18 cellular contexts compared by ENCODE assay signal in genomic region chr7:37067961-37068536, GRCh38.
DNase-seq lines count a peak whose midpoint lies in the region; ATAC-seq and TF ChIP-seq lines count a peak whose summit lies in the region.
"Had no signal": no experiment of that assay in that cellular context is flagged by ENCODE, and none has a peak within 500 bp of the region (broad histone marks: within the 10 kb centered on the region; RNA-seq: fewer than 3 reads in every experiment).

No MANE protein-coding gene starts in this region.

- H2BK5ac ChIP-seq in IMR-90 (ENCODE audit: low read depth, low read length, poor library complexity, severe bottlenecking): no peak overlapping the region

- no peak overlapping the region for H3K23ac ChIP-seq in IMR-90 (ENCODE audit: low read depth, low read length)

- CTCF ChIA-PET in IMR-90 (lab: Yijun Ruan, JAX): interaction anchor here (1.6 kb wide), 1 partner anchor 101 kb away, joined by 4 read pairs; no protein-coding TSS in a partner anchor

- no peak for TF ChIP-seq CTCF in IMR-90 (conservative IDR thresholded peaks at IDR 0.05; ENCODE audit: low read depth, low read length)
- no peak for TF ChIP-seq CTCF in glutamatergic neuron (IDR thresholded peaks at IDR 0.05; ENCODE audit: partially characterized antibody, unreplicated experiment)
- TF ChIP-seq CTCF in foreskin keratinocyte (conservative IDR thresholded peaks at IDR 0.05): no peak
- no peak for TF ChIP-seq CTCF in ascending aorta (IDR thresholded peaks at IDR 0.05)

- H2AK9ac ChIP-seq in IMR-90 (replicated peaks; ENCODE audit: low read depth, low read length, poor library complexity): no peak overlapping the region

- no peak overlapping the region for H3K14ac ChIP-seq in IMR-90 (replicated peaks; ENCODE audit: low read depth, low read length)

- H3K36me3 Mint-ChIP-seq in glutamatergic neuron (ENCODE audit: unreplicated experiment): no peaks in the 10 kb centered on the region
- H3K36me3 Mint-ChIP-seq: brain, mesothelial cell of epicardium had no signal

- BruUV-seq in IMR-90 (replicated peaks; lab: Mats Ljungman, UMichigan): no TSS peak

- H4K20me1 ChIP-seq in IMR-90 (ENCODE audit: insufficient read depth, low read length): no peaks in the 10 kb centered on the region

- H2AFZ ChIP-seq in IMR-90 (replicated peaks; ENCODE audit: low read length, poor library complexity): no peak overlapping the region
- H2AFZ ChIP-seq: neural progenitor cell had no signal

- H3K27me3 Mint-ChIP-seq in glutamatergic neuron (ENCODE audit: unreplicated experiment): no peaks in the 10 kb centered on the region
- H3K27me3 Mint-ChIP-seq: activated CD4-positive, alpha-beta T cell treated with anti-CD3 and anti-CD28 coated beads, Interleukin-2, amount 10 ng/mL, durations not matched to agents 24 days and 14 days; activated naive CD4-positive, alpha-beta T cell treated with anti-CD3 and anti-CD28 coated beads, Interleukin-2, amount 50 U/mL, for 24 hours; B cell had no signal

- DNase-seq in DMS153 treated with DMSO at 0.1 percent for 48 hours (lab: John Stamatoyannopoulos, UW; ENCODE audit: unreplicated experiment): peak; percentile 23
- peak; percentile 7 for DNase-seq in IMR-90
- DNase-seq in NCI-H524 (lab: John Stamatoyannopoulos, UW): peak; percentile 93 to 98
- peak; percentile 39 for DNase-seq in glutamatergic neuron
- DNase-seq in cerebellar cortex (ENCODE audit: low spot score): no peak
- DNase-seq in middle frontal gyrus (ENCODE audit: extremely low spot score, low spot score): no peak
- no peak for DNase-seq in foreskin keratinocyte
- no peak for DNase-seq in ascending aorta (ENCODE audit: low spot score in 2 of 2)
- DNase-seq: activated CD4-positive, alpha-beta T cell treated with anti-CD3 and anti-CD28 coated beads, Interleukin-2, amount 10 ng/mL, durations not matched to agents 24 days and 14 days; left colon; stimulated activated CD8-positive, alpha-beta memory T cell treated with anti-CD3 and anti-CD28 coated beads, Interleukin-4, amount 100 ng/mL, for 48 hours had no signal

- H3K9me3 Mint-ChIP-seq in glutamatergic neuron (ENCODE audit: unreplicated experiment): peaks cover 2% of the 10 kb centered on the region

- no peak for TF ChIP-seq RAD21 in IMR-90 (IDR thresholded peaks at IDR 0.05; ENCODE audit: low read length)

- H3K27ac ChIP-seq in IMR-90 (ENCODE audit: insufficient read depth, low read length): no peak overlapping the region
- no peak overlapping the region for H3K27ac ChIP-seq in foreskin keratinocyte
- no peak overlapping the region for H3K27ac ChIP-seq in ascending aorta
- H3K27ac ChIP-seq: coronary artery, neural progenitor cell, suprapubic skin had no signal

- H3K4me1 ChIP-seq in IMR-90 (ENCODE audit: control insufficient read depth, insufficient read depth, low read length): no peaks in the 10 kb centered on the region
- H3K4me1 ChIP-seq in foreskin keratinocyte: no peaks in the 10 kb centered on the region
- H3K4me1 ChIP-seq in ascending aorta: no peaks in the 10 kb centered on the region
- H3K4me1 ChIP-seq: suprapubic skin had no signal

- H3K36me3 ChIP-seq in IMR-90 (ENCODE audit: control insufficient read depth, insufficient read depth, low read length) (no peaks in the 10 kb centered on the region), ascending aorta (no peaks in the 10 kb centered on the region)
- H3K36me3 ChIP-seq: neural progenitor cell, suprapubic skin had no signal

- H2BK15ac ChIP-seq in IMR-90 (ENCODE audit: low read depth, low read length): no peak overlapping the region

- H3K4ac ChIP-seq in IMR-90 (ENCODE audit: low read depth, low read length): no peak overlapping the region

- no peaks in the 10 kb centered on the region for H3K9me3 ChIP-seq in IMR-90 (ENCODE audit: control insufficient read depth, insufficient read depth, low read length)
- no peaks in the 10 kb centered on the region for H3K9me3 ChIP-seq in ascending aorta
- H3K9me3 ChIP-seq: suprapubic skin had no signal

- POLR2A ChIA-PET in IMR-90 (lab: Charles Lee; ENCODE audit: unreplicated experiment): no interaction called here

- dilution Hi-C loops in IMR-90 (cut with HindIII; ENCODE audit: low sequenced_read_pairs, unreplicated experiment): no loop called here

- H3K27me3 ChIP-seq in IMR-90 (ENCODE audit: control insufficient read depth, insufficient read depth, low read length) (no peaks in the 10 kb centered on the region; the same call in 1 of the 2 replicates), foreskin keratinocyte (no peaks in the 10 kb centered on the region), ascending aorta (no peaks in the 10 kb centered on the region)
- H3K27me3 ChIP-seq: neural progenitor cell, suprapubic skin had no signal

- no peak overlapping the region for H2BK20ac ChIP-seq in IMR-90 (ENCODE audit: low read depth, low read length)

- no peak overlapping the region for H4K5ac ChIP-seq in IMR-90 (ENCODE audit: low read depth, low read length)

- peak overlapping the region; percentile 25 for H3K27ac Mint-ChIP-seq in glutamatergic neuron (ENCODE audit: unreplicated experiment)
- H3K27ac Mint-ChIP-seq: activated naive CD4-positive, alpha-beta T cell treated with anti-CD3 and anti-CD28 coated beads, Interleukin-2, amount 50 U/mL, for 24 hours; B cell; mesothelial cell of epicardium; neural progenitor cell had no signal

- H4K8ac ChIP-seq in IMR-90 (ENCODE audit: low read depth in 2 of 2, low read length in 2 of 2): no peak overlapping the region

- ATAC-seq in IMR-90 (ENCODE audit: low read depth) (peak; percentile 70; the same call in 1 of the 2 replicates), foreskin keratinocyte (no peak)
- ATAC-seq: left colon had no signal

- no peak overlapping the region for H3K18ac ChIP-seq in IMR-90 (ENCODE audit: low read depth, low read length)

- TF ChIP-seq POLR2A in IMR-90 (IDR thresholded peaks at IDR 0.05; ENCODE audit: low read depth, low read length): no peak

- no peak overlapping the region for H3K4me2 ChIP-seq in IMR-90 (ENCODE audit: low read depth, low read length)
- H3K4me2 ChIP-seq: neural progenitor cell had no signal

- H3K9me1 ChIP-seq in IMR-90 (ENCODE audit: insufficient read depth, low read length): no peaks in the 10 kb centered on the region

- peaks cover 23% of the 10 kb centered on the region for H3K4me1 Mint-ChIP-seq in glutamatergic neuron (ENCODE audit: low read depth, unreplicated experiment)
- H3K4me1 Mint-ChIP-seq: mesothelial cell of epicardium had no signal

- H3K4me3 Mint-ChIP-seq in glutamatergic neuron (ENCODE audit: unreplicated experiment): no peak overlapping the region
- H3K4me3 Mint-ChIP-seq: activated naive CD4-positive, alpha-beta T cell treated with anti-CD3 and anti-CD28 coated beads, Interleukin-2, amount 50 U/mL, for 24 hours; B cell; brain; mesothelial cell of epicardium; neural progenitor cell had no signal

- no peak overlapping the region for H3K4me3 ChIP-seq in IMR-90 (ENCODE audit: insufficient read depth, low read depth, low read length)
- H3K4me3 ChIP-seq in ascending aorta: no peak overlapping the region
- H3K4me3 ChIP-seq: coronary artery, neural progenitor cell, suprapubic skin had no signal

- intact Hi-C loops in IMR-90 (cut with micrococcal nuclease): no loop called here
- intact Hi-C loops in ascending aorta (cut with DNase I): no loop called here

- no peak overlapping the region for H3K9ac ChIP-seq in IMR-90 (ENCODE audit: low read depth, low read length)
- H3K9ac ChIP-seq: neural progenitor cell had no signal

- in situ Hi-C loops in IMR-90 (cut with MboI; ENCODE audit: low sequenced_read_pairs): no loop called here

- no peak overlapping the region for H3K56ac ChIP-seq in IMR-90 (ENCODE audit: extremely low read depth, insufficient read depth, low read length)

- H2AK5ac ChIP-seq in IMR-90 (ENCODE audit: low read depth, low read length): no peak overlapping the region

- no peak overlapping the region for H2BK120ac ChIP-seq in IMR-90 (ENCODE audit: low read depth, low read length)

- no peak overlapping the region for H4K91ac ChIP-seq in IMR-90 (ENCODE audit: insufficient read depth, low read depth, low read length)

- no CpG with 5 or more reads among the region's 4 CpGs for WGBS in IMR-90 (ENCODE audit: extremely low coverage in 2 of 2, insufficient read length in 1 of 2), 2 experiments

- H3K79me1 ChIP-seq in IMR-90 (ENCODE audit: low read depth in 1 of 2, low read length in 2 of 2): no peaks in the 10 kb centered on the region

TF ChIP-seq in IMR-90, 13 proteins besides CTCF, POLR2A, EP300 and RAD21 (continues in another document):
- TF ChIP-seq BHLHE40 (IDR thresholded peaks at IDR 0.05; ENCODE audit: low read depth, low read length) (no peak), CEBPB (IDR thresholded peaks at IDR 0.05; ENCODE audit: low read depth, low read length) (no peak), NFE2L2 (IDR thresholded peaks at IDR 0.05; ENCODE audit: low read depth, low read length) (no peak), MAFK (IDR thresholded peaks at IDR 0.05; ENCODE audit: low read depth, low read length) (no peak), FOS (IDR thresholded peaks at IDR 0.05; ENCODE audit: low read depth, low read length) (no peak), MXI1 (IDR thresholded peaks at IDR 0.05; ENCODE audit: borderline replicate concordance, low read depth, low read length) (no peak), USF2 (IDR thresholded peaks at IDR 0.05; ENCODE audit: low read depth, low read length) (no peak), MAZ (IDR thresholded peaks at IDR 0.05; ENCODE audit: borderline replicate concordance, low read depth, low read length) (no peak), CHD1 (IDR thresholded peaks at IDR 0.05; ENCODE audit: low read depth, low read length) (no peak), SMC3 (IDR thresholded peaks at IDR 0.05; ENCODE audit: low read depth, low read length) (no peak), ELK1 (IDR thresholded peaks at IDR 0.05; ENCODE audit: borderline replicate concordance, low read depth, low read length) (no peak), RFX5 (IDR thresholded peaks at IDR 0.05; ENCODE audit: low read depth, low read length) (no peak)

Comparison
In these comparisons a context has a peak if more than half of its experiments do, and no peak if none do; other contexts are left out.
1. DNase-seq: peak in DMS153 treated with DMSO at 0.1 percent for 48 hours (single experiment), IMR-90 (single experiment), NCI-H524 (2 of 2) and glutamatergic neuron (single experiment); none in cerebellar cortex (single experiment), middle frontal gyrus (single experiment), foreskin keratinocyte (0 of 2) and ascending aorta (0 of 2).